Comparison of ENCODE assay signal across 17 cellular contexts in the genomic region with DNA sequence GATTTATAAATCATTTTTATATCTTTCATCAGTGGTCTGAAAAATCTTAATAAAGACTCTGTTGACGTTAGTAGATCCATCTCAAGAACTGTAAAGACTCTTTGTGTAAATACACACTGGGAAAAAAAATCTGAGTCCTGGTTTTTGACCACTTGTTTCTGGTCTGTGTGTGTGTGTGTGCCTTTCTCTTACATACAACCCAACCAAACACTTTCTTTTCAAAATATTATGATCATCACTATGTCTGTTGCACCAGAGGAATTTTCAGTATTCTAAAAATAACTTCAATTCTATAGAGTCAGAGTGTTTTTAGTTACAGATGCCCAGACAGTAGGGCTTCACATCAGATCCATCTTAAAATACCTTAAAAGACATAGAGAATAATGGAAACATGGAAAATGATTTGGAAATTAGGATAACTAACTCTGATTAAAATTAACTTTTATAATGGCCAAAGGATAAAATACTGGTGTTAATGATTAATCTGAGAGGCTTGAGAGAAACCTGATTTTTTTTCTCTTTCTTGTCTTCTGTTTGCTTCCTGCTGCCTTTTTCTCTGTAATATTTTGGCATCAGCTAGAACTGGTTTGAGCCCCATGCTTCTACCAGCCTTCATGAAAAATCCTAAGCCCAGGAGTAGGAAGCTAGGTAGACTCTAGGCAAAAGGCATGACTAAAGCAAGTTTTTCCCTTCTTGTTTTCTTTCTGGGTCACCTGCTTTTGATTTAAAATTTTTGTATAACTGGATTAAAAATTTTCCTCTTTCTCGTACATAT.
DNase-seq lines count a peak whose midpoint lies in the region; ATAC-seq, FAIRE-seq and TF ChIP-seq lines count a peak whose summit lies in the region.
"Had no signal": no experiment of that assay in that cellular context is flagged by ENCODE, and none has a peak within 500 bp of the region (broad histone marks: within the 10 kb centered on the region; RNA-seq: fewer than 3 reads in every experiment).

No MANE protein-coding gene starts in this region.

- no peak for TF ChIP-seq POLR2A in thyroid gland (IDR thresholded peaks at IDR 0.05)

- no peak for FAIRE-seq in small intestine (lab: Jason Lieb, UNC)
- FAIRE-seq: H54 had no signal

- peaks cover 22% of the 10 kb centered on the region for H3K4me1 ChIP-seq in hepatocyte (ENCODE audit: insufficient read depth)
- H3K4me1 ChIP-seq in small intestine (ENCODE audit: control insufficient read depth in 2 of 2, insufficient read depth in 1 of 2, low read depth in 1 of 2, low read length in 1 of 2): no peaks in the 10 kb centered on the region
- no peaks in the 10 kb centered on the region for H3K4me1 ChIP-seq in thyroid gland
- H3K4me1 ChIP-seq: adrenal gland had no signal

- TF ChIP-seq CTCF in hepatocyte (IDR thresholded peaks at IDR 0.05; ENCODE audit: poor library complexity) (no peak), thyroid gland (IDR thresholded peaks at IDR 0.05) (no peak)

- peak overlapping the region; percentile 25 for H2AFZ ChIP-seq in hepatocyte

- H3K9me2 ChIP-seq in hepatocyte (replicated peaks; ENCODE audit: insufficient read depth): no peaks in the 10 kb centered on the region

- no peaks in the 10 kb centered on the region for H3K27me3 ChIP-seq in hepatocyte
- H3K27me3 ChIP-seq in small intestine (ENCODE audit: control insufficient read depth in 2 of 2, insufficient read depth in 2 of 2, low read length in 2 of 2): no peaks in the 10 kb centered on the region
- no peaks in the 10 kb centered on the region for H3K27me3 ChIP-seq in thyroid gland
- H3K27me3 ChIP-seq: adrenal gland had no signal

- WGBS in hepatocyte (ENCODE audit: low lambda C conversion rate, missing lambda C conversion rate): 52% methylated on average over 2 of the region's 2 CpGs
- WGBS in small intestine, 3 donors: 26 to 51% (median 39%) methylated on average over 2 of the region's 2 CpGs
- 76 to 82% methylated on average over 2 of the region's 2 CpGs for WGBS in thyroid gland, 2 donors

- H3K36me3 ChIP-seq in hepatocyte (replicated peaks; ENCODE audit: insufficient read depth, low read depth) (no peaks in the 10 kb centered on the region), small intestine (ENCODE audit: control insufficient read depth in 2 of 2, insufficient read depth in 2 of 2, low read length in 2 of 2) (no peaks in the 10 kb centered on the region), thyroid gland (no peaks in the 10 kb centered on the region)
- H3K36me3 ChIP-seq: adrenal gland had no signal

- H3K4me2 ChIP-seq in hepatocyte: peak overlapping the region; percentile 18

- H3K9me3 ChIP-seq in hepatocyte (ENCODE audit: low read depth): no peaks in the 10 kb centered on the region
- no peaks in the 10 kb centered on the region for H3K9me3 ChIP-seq in small intestine (ENCODE audit: control insufficient read depth, low read depth)
- no peaks in the 10 kb centered on the region for H3K9me3 ChIP-seq in thyroid gland
- H3K9me3 ChIP-seq: adrenal gland had no signal

- DNase-seq in LHCN-M2 (ENCODE audit: low read depth): peak; percentile 27
- peak; percentile 25 for DNase-seq in astrocyte of the hippocampus (ENCODE audit: low read depth, low spot score)
- no peak for DNase-seq in hepatocyte (ENCODE audit: low spot score)
- peak; percentile 20 for DNase-seq in small intestine
- DNase-seq in H4 (ENCODE audit: low spot score): no peak
- DNase-seq in thyroid gland: no peak
- DNase-seq: activated CD4-positive, alpha-beta memory T cell treated with anti-CD3 and anti-CD28 coated beads for 36 hours; activated T-cell treated with anti-CD3 and anti-CD28 coated beads, Interleukin-2, amount 50 U/mL, for 72 hours; adrenal gland; hypothalamus; naive thymus-derived CD4-positive, alpha-beta T cell; NCI-H2081; NCI-H524 treated with DMSO at 0.1 percent for 48 hours; retina; stimulated activated CD4-positive, alpha-beta T cell treated with anti-CD3 and anti-CD28 coated beads, Interleukin-1b, Interleukin-23, amount 100 ng/mL, for 48 hours had no signal

- no peaks in the 10 kb centered on the region for H3K79me2 ChIP-seq in hepatocyte

- H4K20me1 ChIP-seq in hepatocyte (ENCODE audit: insufficient read depth, poor library complexity, severe bottlenecking): no peaks in the 10 kb centered on the region

- peak overlapping the region; percentile 67 for H3K27ac ChIP-seq in hepatocyte
- H3K27ac ChIP-seq in small intestine (ENCODE audit: low read depth in 1 of 2, low read length in 1 of 2): peak overlapping the region in 1 of 2 donors; percentile 54
- H3K27ac ChIP-seq in thyroid gland: no peak overlapping the region
- H3K27ac ChIP-seq: adrenal gland had no signal

- no peak for ATAC-seq in HG03442 (IDR thresholded peaks at IDR 0.05; ENCODE audit: unreplicated experiment)
- ATAC-seq: activated T-cell treated with anti-CD3 and anti-CD28 coated beads, Interleukin-2, amount 50 U/mL, for 72 hours; naive thymus-derived CD4-positive, alpha-beta T cell had no signal

- intact Hi-C loops in thyroid gland (cut with DNase I): no loop called here

- H3K4me3 ChIP-seq in hepatocyte (no peak overlapping the region), small intestine (ENCODE audit: low read depth in 1 of 2, low read length in 2 of 2) (no peak overlapping the region), thyroid gland (replicated peaks in 1 of 3) (no peak overlapping the region)
- H3K4me3 ChIP-seq: adrenal gland had no signal

Comparison
In these comparisons a context has a peak if more than half of its experiments do, and no peak if none do; other contexts are left out.
1. DNase-seq: peak in LHCN-M2 (single experiment), astrocyte of the hippocampus (single experiment) and small intestine (single experiment); none in hepatocyte (single experiment), H4 (single experiment) and thyroid gland (0 of 2).